ENCODE assay signal across 21 cellular contexts in genomic region chr4:68962868-68963267, GRCh38. TPM values are rescaled to one million over a fixed set of nuclear protein-coding genes. Genes with fewer than 3 reads are reported as not detected.
"Had no signal": no experiment of that assay in that cellular context is flagged by ENCODE, and none has a peak within 500 bp of the region (broad histone marks: within the 10 kb centered on the region; RNA-seq: fewer than 3 reads in every experiment).

No MANE protein-coding gene starts in this region.

- DNase-seq: activated CD4-positive, alpha-beta T cell treated with anti-CD3 and anti-CD28 coated beads, Interleukin-2, amount 50 U/mL, for 1 hour; activated CD8-positive, alpha-beta memory T cell treated with anti-CD3 and anti-CD28 coated beads for 24 hours; activated naive CD8-positive, alpha-beta T cell treated with anti-CD3 and anti-CD28 coated beads for 36 hours; hypothalamus; natural killer cell; posterior cingulate gyrus; stimulated activated CD4-positive, alpha-beta T cell treated with anti-CD3 and anti-CD28 coated beads, Interleukin-4, amount 100 ng/mL, for 24 hours; stimulated activated naive CD4-positive, alpha-beta T cell; substantia nigra; SW 1271 had no signal

- H3K9me3 ChIP-seq: ascending aorta, esophagus muscularis mucosa, right atrium auricular region had no signal

- H3K36me3 ChIP-seq: ascending aorta, esophagus muscularis mucosa, right atrium auricular region had no signal

- H3K4me3 ChIP-seq: ascending aorta, esophagus muscularis mucosa, lung, right atrium auricular region had no signal

- H3K4me1 ChIP-seq: ascending aorta, esophagus muscularis mucosa, right atrium auricular region had no signal

- H3K27ac ChIP-seq: ascending aorta, esophagus muscularis mucosa, right atrium auricular region had no signal

- H3K27me3 ChIP-seq: ascending aorta, esophagus muscularis mucosa, right atrium auricular region had no signal

RNA-seq across cellular contexts. Expression of gene UGT2A3, which starts 11.3 kb away (rescaled TPM):
- total RNA-seq: activated naive CD8-positive, alpha-beta T cell treated with anti-CD3 and anti-CD28 coated beads for 36 hours; activated T-helper 1 cell treated with anti-CD3 and anti-CD28 coated beads, Interleukin-12 subunit alpha, Interleukin-12 subunit beta, Interleukin-2, Interleukin-4 antibody, amounts not matched to agents 30 ng/mL and 10 ng/mL and 1 ng/mL, durations not matched to agents 14 hours and 24 hours and 36 hours; ascending aorta; bronchial epithelial cell; chondrocyte; dermis microvascular lymphatic vessel endothelial cell; esophagus muscularis mucosa; glomerular endothelial cell; kidney epithelial cell; natural killer cell; right atrium auricular region; skeletal muscle tissue had no signal
- polyA plus RNA-seq: lung had no signal
